In genomic region chr2:98744595-98744994, GRCh38 we compare ENCODE assay signal across 24 cellular contexts.
"Had no signal": no experiment of that assay in that cellular context is flagged by ENCODE, and none has a peak within 500 bp of the region (broad histone marks: within the 10 kb centered on the region; RNA-seq: fewer than 3 reads in every experiment).

No MANE protein-coding gene starts in this region.

- H3K9ac ChIP-seq: parathyroid adenoma had no signal

- H3K4me1 ChIP-seq: breast epithelium, tibial artery had no signal

- H2AFZ ChIP-seq: hepatocyte, parathyroid adenoma had no signal

- H3K4me3 Mint-ChIP-seq: activated T-cell treated with anti-CD3 and anti-CD28 coated beads, Interleukin-2, amount 50 U/mL, for 72 hours; central memory CD8-positive, alpha-beta T cell; immature natural killer cell; nephron; stimulated activated naive CD8-positive, alpha-beta T cell treated with anti-CD3 and anti-CD28 coated beads, Interleukin-15, amount 100 ng/mL, for 72 hours had no signal

- H3K4me3 ChIP-seq: breast epithelium, dorsolateral prefrontal cortex, esophagus muscularis mucosa, hepatocyte, left lung, tibial artery had no signal

- H3K27me3 ChIP-seq: breast epithelium, dorsolateral prefrontal cortex, esophagus muscularis mucosa, hepatocyte, left lung, tibial artery had no signal

- H3K27ac Mint-ChIP-seq: activated naive CD4-positive, alpha-beta T cell treated with anti-CD3 and anti-CD28 coated beads, Interleukin-2, amount 50 U/mL, for 72 hours; activated T-cell treated with anti-CD3 and anti-CD28 coated beads, Interleukin-2, amount 50 U/mL, for 72 hours; nephron had no signal

- H3K4me2 ChIP-seq: hepatocyte had no signal

- H3K36me3 ChIP-seq: breast epithelium, esophagus muscularis mucosa, left lung, tibial artery had no signal

- H3K9me3 ChIP-seq: breast epithelium, esophagus muscularis mucosa, left lung, tibial artery had no signal

- H3K27me3 Mint-ChIP-seq: central memory CD8-positive, alpha-beta T cell; stimulated activated naive CD8-positive, alpha-beta T cell treated with anti-CD3 and anti-CD28 coated beads, Interleukin-15, amount 100 ng/mL, for 72 hours had no signal

- H3K27ac ChIP-seq: breast epithelium, dorsolateral prefrontal cortex, esophagus muscularis mucosa, hepatocyte, left lung, parathyroid adenoma, tibial artery had no signal

- DNase-seq: activated CD4-positive, alpha-beta T cell treated with anti-CD3 and anti-CD28 coated beads, Interleukin-2, amount 50 U/mL, for 1 hour; activated CD8-positive, alpha-beta memory T cell treated with anti-CD3 and anti-CD28 coated beads, Interleukin-2, amount 50 U/mL, for 48 hours; activated gamma-delta T cell; activated T-cell treated with anti-CD3 and anti-CD28 coated beads, Interleukin-2, amount 50 U/mL, for 72 hours; amniotic stem cell; dorsolateral prefrontal cortex; effector memory CD8-positive, alpha-beta T cell; glutamatergic neuron; immature natural killer cell; left lung; mammary epithelial cell; midbrain; nucleus accumbens; right cardiac atrium; stimulated activated CD4-positive, alpha-beta T cell treated with anti-CD3 and anti-CD28 coated beads, Interleukin-1b, Interleukin-23, amount 100 ng/mL, for 48 hours; stimulated activated naive CD8-positive, alpha-beta T cell treated with anti-CD3 and anti-CD28 coated beads, Interleukin-15, amount 100 ng/mL, for 72 hours; tibial artery had no signal

- H3K9me3 Mint-ChIP-seq: activated naive CD4-positive, alpha-beta T cell treated with anti-CD3 and anti-CD28 coated beads, Interleukin-2, amount 50 U/mL, for 72 hours; activated T-cell treated with anti-CD3 and anti-CD28 coated beads, Interleukin-2, amount 50 U/mL, for 72 hours; central memory CD8-positive, alpha-beta T cell; effector memory CD8-positive, alpha-beta T cell; immature natural killer cell; nephron had no signal
